In genomic region chr1:241323510-241323909, GRCh38 we compare ENCODE assay signal across 10 cellular contexts. TPM values are rescaled to one million over a fixed set of nuclear protein-coding genes. Genes with fewer than 3 reads are reported as not detected.
DNase-seq lines count a peak whose midpoint lies in the region; ATAC-seq and TF ChIP-seq lines count a peak whose summit lies in the region.
"Had no signal": no experiment of that assay in that cellular context is flagged by ENCODE, and none has a peak within 500 bp of the region (broad histone marks: within the 10 kb centered on the region; RNA-seq: fewer than 3 reads in every experiment).

No MANE protein-coding gene starts in this region.

- H3K27ac ChIP-seq in DND-41 (ENCODE audit: low read length) (no peak overlapping the region), esophagus squamous epithelium (no peak overlapping the region)

- H3K4me2 ChIP-seq in DND-41 (ENCODE audit: insufficient read depth, low read length) = no peak overlapping the region

- H3K36me3 Mint-ChIP-seq in activated CD8-positive, alpha-beta T cell treated with anti-CD3 and anti-CD28 coated beads for 36 hours (ENCODE audit: low read depth) = no peaks in the 10 kb centered on the region

- POLR2A ChIA-PET in activated CD8-positive, alpha-beta T cell treated with anti-CD3 and anti-CD28 coated beads for 36 hours (lab: Charles Lee) = no interaction called here

- TF ChIP-seq POLR2A in esophagus squamous epithelium (IDR thresholded peaks at IDR 0.05) = no peak

- intact Hi-C loops in activated CD8-positive, alpha-beta T cell treated with anti-CD3 and anti-CD28 coated beads for 36 hours (cut with micrococcal nuclease) = no loop called here
- intact Hi-C loops in esophagus squamous epithelium (cut with DNase I) = no loop called here

- H3K9me3 Mint-ChIP-seq in activated CD8-positive, alpha-beta T cell treated with anti-CD3 and anti-CD28 coated beads for 36 hours = peaks cover 2% of the 10 kb centered on the region

- H4K20me1 ChIP-seq in DND-41 (ENCODE audit: insufficient read depth, low read length) = no peaks in the 10 kb centered on the region

- DNase-seq in DND-41 (peak; percentile 62), iPS-NIHi7 (ENCODE audit: extremely low spot score) (peak; percentile 72), DMS153 (lab: John Stamatoyannopoulos, UW) (no peak), esophagus squamous epithelium (lab: John Stamatoyannopoulos, UW) (no peak), cortex of kidney (lab: John Stamatoyannopoulos, UW) (no peak)
- DNase-seq in activated CD8-positive, alpha-beta T cell treated with anti-CD3 and anti-CD28 coated beads for 36 hours = peak; percentile 38
- DNase-seq: activated CD4-positive, CD25-positive, alpha-beta regulatory T cell treated with anti-CD3 and anti-CD28 coated beads, Interleukin-2, amount 50 U/mL, for 72 hours had no signal

- H3K4me3 ChIP-seq in DND-41 (ENCODE audit: low read depth in 1 of 2, low read length in 2 of 2) = no peak overlapping the region
- no peak overlapping the region for H3K4me3 ChIP-seq in esophagus squamous epithelium

- peak; percentile 68; the same call in 2 of the 3 replicates for ATAC-seq in DND-41 (ENCODE audit: insufficient read depth, low read depth)
- peak; percentile 53 for ATAC-seq in HG03159 (IDR thresholded peaks at IDR 0.05; ENCODE audit: unreplicated experiment)
- ATAC-seq in activated CD8-positive, alpha-beta T cell treated with anti-CD3 and anti-CD28 coated beads for 36 hours = no peak
- no peak for ATAC-seq in GM18520 (IDR thresholded peaks at IDR 0.05; ENCODE audit: unreplicated experiment)
- ATAC-seq: sciatic nerve had no signal

- TF ChIP-seq CTCF in DND-41 (IDR thresholded peaks at IDR 0.05; ENCODE audit: borderline replicate concordance, extremely low read depth, low read length, poor library complexity, severe bottlenecking) (no peak), esophagus squamous epithelium (IDR thresholded peaks at IDR 0.05) (no peak)
- TF ChIP-seq CTCF in activated CD8-positive, alpha-beta T cell treated with anti-CD3 and anti-CD28 coated beads for 36 hours (IDR thresholded peaks at IDR 0.05) = no peak

- H3K4me1 ChIP-seq in DND-41 (ENCODE audit: insufficient read depth, low read length) (no peaks in the 10 kb centered on the region), esophagus squamous epithelium (no peaks in the 10 kb centered on the region)

- H3K36me3 ChIP-seq in DND-41 (ENCODE audit: insufficient read depth, low read length) (no peaks in the 10 kb centered on the region), esophagus squamous epithelium (no peaks in the 10 kb centered on the region)

- H3K9ac ChIP-seq in DND-41 (ENCODE audit: low read depth, low read length) = no peak overlapping the region

- H3K79me2 ChIP-seq in DND-41 (ENCODE audit: insufficient read depth, low read length) = no peaks in the 10 kb centered on the region

- no peaks in the 10 kb centered on the region for H3K4me1 Mint-ChIP-seq in activated CD8-positive, alpha-beta T cell treated with anti-CD3 and anti-CD28 coated beads for 36 hours (ENCODE audit: low read depth)

- H3K27ac Mint-ChIP-seq in activated CD8-positive, alpha-beta T cell treated with anti-CD3 and anti-CD28 coated beads for 36 hours = no peak overlapping the region

- H3K27me3 ChIP-seq in DND-41 (ENCODE audit: insufficient read depth, low read length, poor library complexity) (no peaks in the 10 kb centered on the region), esophagus squamous epithelium (no peaks in the 10 kb centered on the region)

- no peaks in the 10 kb centered on the region for H3K27me3 Mint-ChIP-seq in activated CD8-positive, alpha-beta T cell treated with anti-CD3 and anti-CD28 coated beads for 36 hours

- WGBS in esophagus squamous epithelium, 2 donors = 28 to 30% methylated on average over 5 of the region's 5 CpGs

- H3K9me3 ChIP-seq in DND-41 (ENCODE audit: insufficient read depth, low read length, severe bottlenecking) (no peaks in the 10 kb centered on the region), esophagus squamous epithelium (no peaks in the 10 kb centered on the region)

- H3K4me3 Mint-ChIP-seq in activated CD8-positive, alpha-beta T cell treated with anti-CD3 and anti-CD28 coated beads for 36 hours = no peak overlapping the region

- H2AFZ ChIP-seq in DND-41 (ENCODE audit: low read depth, low read length) = no peak overlapping the region

- CTCF ChIA-PET in activated CD8-positive, alpha-beta T cell treated with anti-CD3 and anti-CD28 coated beads for 36 hours (lab: Charles Lee) = no interaction called here

RNA-seq across cellular contexts. Expression of gene RGS7, which starts 33.5 kb away (rescaled TPM):
- total RNA-seq in activated CD8-positive, alpha-beta T cell treated with anti-CD3 and anti-CD28 coated beads for 36 hours = not detected
- total RNA-seq in esophagus squamous epithelium = not detected

Comparison
In these comparisons a context has a peak if more than half of its experiments do, and no peak if none do; other contexts are left out.
1. ATAC-seq: peak in DND-41 (single experiment) and HG03159 (single experiment); none in activated CD8-positive, alpha-beta T cell treated with anti-CD3 and anti-CD28 coated beads for 36 hours (single experiment) and GM18520 (single experiment).
2. DNase-seq: peak in DND-41 (single experiment), activated CD8-positive, alpha-beta T cell treated with anti-CD3 and anti-CD28 coated beads for 36 hours (single experiment) and iPS-NIHi7 (single experiment); none in DMS153 (single experiment), esophagus squamous epithelium (single experiment) and cortex of kidney (single experiment).